In genomic region chr2:171574149-171574795, GRCh38 we compare ENCODE assay signal across 1 cellular context.
A peak's percentile ranks its signal among the peaks of the same experiment; 100 is the strongest.
TF ChIP-seq lines count a peak whose summit lies in the region.

No MANE protein-coding gene starts in this region.

TF ChIP-seq in GM12878, 131 proteins besides CTCF, POLR2A, EP300 and RAD21 (continued from another document):
- TF ChIP-seq NRF1 (conservative IDR thresholded peaks at IDR 0.05; ENCODE audit: low read depth, low read length), result 0 out of 2 replicates have a peak, but pooled peaks have one; percentile 8
